22 cellular contexts compared by ENCODE assay signal in genomic region chr13:106433066-106433465, GRCh38.
DNase-seq lines count a peak whose midpoint lies in the region; ATAC-seq, FAIRE-seq and TF ChIP-seq lines count a peak whose summit lies in the region.
"Had no signal": no experiment of that assay in that cellular context is flagged by ENCODE, and none has a peak within 500 bp of the region (broad histone marks: within the 10 kb centered on the region; RNA-seq: fewer than 3 reads in every experiment).

No MANE protein-coding gene starts in this region.

- 78% methylated on average over 1 of the region's 2 CpGs for WGBS in mammary epithelial cell (ENCODE audit: low coverage, missing lambda C conversion rate)

- H3K9me2 ChIP-seq in Karpas-422 (replicated peaks; ENCODE audit: insufficient read depth, low read length), result no peaks in the 10 kb centered on the region

- BruUV-seq in mammary epithelial cell (replicated peaks; lab: Mats Ljungman, UMichigan), result no TSS peak

- DNase-seq in mammary epithelial cell, result no peak
- no peak for DNase-seq in breast epithelium (ENCODE audit: low spot score in 2 of 2)
- DNase-seq in bronchial epithelial cell (ENCODE audit: low read depth), result peak; percentile 23
- peak; percentile 89 for DNase-seq in islet precursor cell
- no peak for DNase-seq in GM20000 (ENCODE audit: low spot score)
- no peak for DNase-seq in left lobe of liver (ENCODE audit: low spot score)
- no peak for DNase-seq in tibial artery
- no peak for DNase-seq in Karpas-422
- DNase-seq: COR-L47; GF-D8; H7; MV-4-11; NCI-H1436; NCI-H2081; NCI-H2227 treated with DMSO at 0.1 percent for 48 hours; NCI-H69; NK-92 treated with Interleukin-12 subunit alpha and Interleukin-12 subunit beta, amount 100 ng/mL, for 24 hours; OCI-M1; SW 1271 had no signal

- H4K20me1 ChIP-seq in mammary epithelial cell (ENCODE audit: insufficient read depth, low read length), result no peaks in the 10 kb centered on the region
- no peaks in the 10 kb centered on the region for H4K20me1 ChIP-seq in Karpas-422 (ENCODE audit: insufficient read depth, low read depth, low read length)

- dilution Hi-C loops in mammary epithelial cell (cut with HindIII; ENCODE audit: low sequenced_read_pairs), result no loop called here

- no peak overlapping the region for H3K4me2 ChIP-seq in mammary epithelial cell (ENCODE audit: insufficient read depth, low read depth, low read length)
- H3K4me2 ChIP-seq in Karpas-422 (ENCODE audit: low read depth, low read length, poor library complexity, severe bottlenecking), result no peak overlapping the region

- H3K27me3 ChIP-seq in mammary epithelial cell (ENCODE audit: insufficient read depth, low read length) (no peaks in the 10 kb centered on the region), breast epithelium (no peaks in the 10 kb centered on the region), bronchial epithelial cell (ENCODE audit: control insufficient read depth, insufficient read depth, low read length) (no peaks in the 10 kb centered on the region), tibial artery (no peaks in the 10 kb centered on the region), Karpas-422 (ENCODE audit: low read length) (no peaks in the 10 kb centered on the region)
- H3K27me3 ChIP-seq: SJSA1 had no signal

- H3K27ac ChIP-seq in mammary epithelial cell (ENCODE audit: insufficient read depth, low read depth, low read length) (no peak overlapping the region), breast epithelium (no peak overlapping the region), tibial artery (no peak overlapping the region), Karpas-422 (ENCODE audit: low read length) (no peak overlapping the region)
- H3K27ac ChIP-seq: 22Rv1, C4-2B, SJSA1 had no signal

- H3K4me1 ChIP-seq in mammary epithelial cell (ENCODE audit: insufficient read depth, low read length), result peaks cover 4% of the 10 kb centered on the region
- H3K4me1 ChIP-seq in breast epithelium, result no peaks in the 10 kb centered on the region
- no peaks in the 10 kb centered on the region for H3K4me1 ChIP-seq in tibial artery
- H3K4me1 ChIP-seq in Karpas-422 (ENCODE audit: low read length), result no peaks in the 10 kb centered on the region

- H3K4me3 ChIP-seq in mammary epithelial cell (replicated peaks in 1 of 3; ENCODE audit: insufficient read depth in 1 of 3, low read depth in 2 of 3, low read length in 3 of 3), result no peak overlapping the region
- no peak overlapping the region for H3K4me3 ChIP-seq in breast epithelium
- no peak overlapping the region for H3K4me3 ChIP-seq in bronchial epithelial cell (ENCODE audit: low read depth, low read length)
- H3K4me3 ChIP-seq in tibial artery, result no peak overlapping the region
- no peak overlapping the region for H3K4me3 ChIP-seq in Karpas-422 (ENCODE audit: low read length)
- H3K4me3 ChIP-seq: SJSA1 had no signal

- H3K79me2 ChIP-seq in mammary epithelial cell (ENCODE audit: insufficient read depth, low read length) (no peaks in the 10 kb centered on the region), Karpas-422 (ENCODE audit: low read length) (no peaks in the 10 kb centered on the region)

- CTCF ChIA-PET in mammary epithelial cell (lab: Charles Lee; ENCODE audit: low non-redundant PET), result no interaction called here

- FAIRE-seq in bronchial epithelial cell (lab: Jason Lieb, UNC), result no peak

- no peak for TF ChIP-seq CTCF in mammary epithelial cell (conservative IDR thresholded peaks at IDR 0.05 in 1 of 2, IDR thresholded peaks at IDR 0.05 in 1 of 2; ENCODE audit: extremely low read depth in 1 of 2, insufficient read depth in 1 of 2, low read depth in 1 of 2, low read length in 2 of 2)
- TF ChIP-seq CTCF in breast epithelium (IDR thresholded peaks at IDR 0.05), result no peak
- no peak for TF ChIP-seq CTCF in bronchial epithelial cell (IDR thresholded peaks at IDR 0.05; ENCODE audit: insufficient read depth, low read length, severe bottlenecking)
- no peak for TF ChIP-seq CTCF in GM20000 (IDR thresholded peaks at IDR 0.05; ENCODE audit: extremely low read depth, missing control alignments)
- TF ChIP-seq CTCF in tibial artery (IDR thresholded peaks at IDR 0.05), result no peak

- H3K9me3 ChIP-seq in mammary epithelial cell (replicated peaks; ENCODE audit: insufficient read depth, low read length) (no peaks in the 10 kb centered on the region), breast epithelium (no peaks in the 10 kb centered on the region), tibial artery (no peaks in the 10 kb centered on the region), Karpas-422 (ENCODE audit: low read length) (no peaks in the 10 kb centered on the region)

- no peak for TF ChIP-seq POLR2A in breast epithelium (IDR thresholded peaks at IDR 0.05)

- H3K36me3 ChIP-seq in mammary epithelial cell (ENCODE audit: insufficient read depth, low read length), result no peaks in the 10 kb centered on the region
- no peaks in the 10 kb centered on the region for H3K36me3 ChIP-seq in breast epithelium
- H3K36me3 ChIP-seq in bronchial epithelial cell (ENCODE audit: control insufficient read depth, insufficient read depth, low read length), result no peaks in the 10 kb centered on the region
- H3K36me3 ChIP-seq in tibial artery, result no peaks in the 10 kb centered on the region
- H3K36me3 ChIP-seq in Karpas-422 (ENCODE audit: insufficient read depth, low read length), result no peaks in the 10 kb centered on the region
- H3K36me3 ChIP-seq: SJSA1 had no signal

- H3K9ac ChIP-seq in mammary epithelial cell (ENCODE audit: insufficient read depth, low read length) (no peak overlapping the region), Karpas-422 (ENCODE audit: low read length) (no peak overlapping the region)

- intact Hi-C loops in mammary epithelial cell (cut with micrococcal nuclease), result no loop called here
- intact Hi-C loops in breast epithelium (cut with DNase I; ENCODE audit: low total_unique reads), result no loop called here
- intact Hi-C loops in tibial artery (cut with DNase I; ENCODE audit: low total_unique reads), result no loop called here

- in situ Hi-C loops in mammary epithelial cell (cut with MboI; ENCODE audit: low sequenced_read_pairs in 2 of 2), result no loop called here

- ATAC-seq in left lobe of liver, result no peak

- H2AFZ ChIP-seq in mammary epithelial cell (ENCODE audit: low read depth, low read length) (peak overlapping the region; percentile 62), Karpas-422 (ENCODE audit: low read length) (no peak overlapping the region)

Comparison
In these comparisons a context has a peak if more than half of its experiments do, and no peak if none do; other contexts are left out.
1. DNase-seq: peak in bronchial epithelial cell (single experiment) and islet precursor cell (single experiment); none in mammary epithelial cell (single experiment), breast epithelium (0 of 2), GM20000 (single experiment), left lobe of liver (single experiment), tibial artery (0 of 2) and Karpas-422 (single experiment).